Comparison of ENCODE assay signal across 1 cellular context in the genomic region with DNA sequence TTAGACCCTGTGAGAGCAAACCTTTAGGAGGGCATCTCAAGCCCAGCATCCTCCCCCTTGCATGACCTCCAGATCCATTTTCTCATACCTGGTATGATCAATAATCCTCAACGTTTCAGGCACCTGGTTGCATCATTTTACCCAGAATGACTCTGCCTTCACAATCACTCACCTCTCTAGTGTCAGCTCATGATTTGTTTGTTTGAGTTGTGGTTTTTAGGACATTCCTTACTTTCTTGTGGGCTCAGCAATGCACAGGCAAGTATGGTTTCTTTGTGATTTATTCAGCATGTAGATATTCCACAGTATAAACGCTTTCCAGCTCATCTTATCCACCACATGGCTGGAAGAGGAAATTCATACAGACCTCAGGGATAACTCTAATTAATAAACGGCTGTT.
TF ChIP-seq lines count a peak whose summit lies in the region.

No MANE protein-coding gene starts in this region.

TF ChIP-seq in GM23338, 12 proteins besides CTCF, POLR2A, EP300 and RAD21 (continued from another document):
- TF ChIP-seq STAT1 (IDR thresholded peaks at IDR 0.05; ENCODE audit: unreplicated experiment), result no peak
